Comparison of ENCODE assay signal across 1 cellular context in the genomic region with DNA sequence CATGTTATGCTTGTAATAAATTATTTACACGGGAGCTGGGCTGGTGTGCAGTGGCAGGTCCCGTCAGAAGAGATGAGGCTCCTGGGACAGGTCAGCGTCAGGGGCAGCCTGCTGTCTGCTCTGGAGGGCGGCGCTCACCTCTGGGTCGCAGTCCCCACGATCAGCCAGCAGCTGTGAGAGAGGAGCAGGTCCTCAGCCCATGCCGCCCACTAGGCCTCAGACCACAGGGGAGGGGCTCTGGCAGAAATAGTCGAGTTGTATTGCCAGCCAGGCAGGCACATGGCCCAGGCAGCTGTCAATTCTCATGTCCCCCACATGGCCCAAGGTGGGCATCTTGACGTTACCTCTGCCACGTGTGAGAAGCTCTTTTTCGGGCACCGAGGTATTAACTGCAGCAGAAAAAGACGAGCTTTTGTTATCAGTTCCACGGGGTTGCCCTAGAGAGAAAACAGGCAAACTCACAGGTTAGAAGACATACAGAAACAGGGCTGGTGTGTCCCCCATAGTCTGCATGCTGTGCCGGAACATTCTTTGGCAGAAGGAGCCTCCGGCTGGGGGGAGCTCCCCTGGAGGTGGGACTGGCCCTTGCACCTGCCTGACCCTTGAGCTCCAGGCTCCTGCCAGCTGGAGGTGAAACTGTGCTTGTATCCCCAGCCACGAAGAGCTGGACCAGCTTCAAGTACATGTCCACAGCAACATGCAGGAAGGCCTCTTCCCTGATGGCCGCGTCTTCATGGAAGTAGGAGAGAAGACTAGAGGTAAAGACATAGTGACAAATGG.
A peak's percentile ranks its signal among the peaks of the same experiment; 100 is the strongest.
TF ChIP-seq lines count a peak whose summit lies in the region.

No MANE protein-coding gene starts in this region.

TF ChIP-seq in PFSK-1, 5 proteins besides CTCF, POLR2A, EP300 and RAD21:
- TF ChIP-seq REST (IDR thresholded peaks at IDR 0.05; ENCODE audit: insufficient read depth in 1 of 2, low read depth in 2 of 2, low read length in 2 of 2) = no peak
- TF ChIP-seq TAF1 (IDR thresholded peaks at IDR 0.05; ENCODE audit: borderline replicate concordance, insufficient read depth, low read length) = no peak
- TF ChIP-seq POLR2AphosphoS5 (IDR thresholded peaks at IDR 0.05; ENCODE audit: low read depth, low read length) = peak; percentile 29; the same call in 1 of the 2 replicates
- TF ChIP-seq FOXP2 (optimal IDR thresholded peaks at IDR 0.05; ENCODE audit: borderline replicate concordance, extremely low read depth, extremely low read length, insufficient read depth) = no peak
